ENCODE assay signal across 1 cellular context in the genomic region with DNA sequence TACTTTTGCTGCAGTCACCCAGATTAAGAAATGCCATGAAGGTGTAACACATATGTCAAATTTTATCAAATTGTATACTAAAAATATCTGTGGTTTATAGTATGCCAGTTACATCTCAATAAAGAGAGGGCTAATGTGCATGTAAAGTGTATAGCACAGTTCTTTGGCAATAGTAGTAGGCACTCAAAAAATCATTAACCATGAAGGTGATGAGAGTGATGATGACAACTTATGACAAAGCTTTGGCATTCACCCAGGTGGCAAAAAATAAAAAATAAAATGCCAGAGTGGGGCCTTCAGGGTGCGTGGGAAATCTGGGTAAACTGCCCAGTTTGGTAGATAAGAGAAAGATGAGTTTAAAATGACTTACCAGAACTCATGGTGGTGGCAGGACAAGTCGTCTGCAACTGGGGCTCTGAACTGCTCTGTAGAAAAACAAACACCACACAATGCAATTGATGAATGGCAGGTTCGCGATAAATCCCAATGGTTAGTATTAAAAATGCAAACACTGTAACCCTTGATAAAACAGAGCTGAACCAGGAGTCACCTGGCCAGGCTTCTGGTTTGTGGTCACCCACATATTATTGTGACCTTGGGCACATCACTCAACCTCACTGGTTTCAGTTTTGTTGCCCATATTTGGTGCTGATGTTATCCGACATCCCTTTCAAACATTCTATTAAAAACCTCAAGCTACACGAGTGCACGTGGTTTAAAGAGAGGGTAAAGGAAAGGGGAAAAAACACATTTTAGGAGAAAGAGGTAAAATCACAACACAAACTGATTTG.
TF ChIP-seq lines count a peak whose summit lies in the region.

No MANE protein-coding gene starts in this region.

TF ChIP-seq in H1, 55 proteins besides CTCF, POLR2A, EP300 and RAD21 (continued from another document):
- TF ChIP-seq, protein P1, sequence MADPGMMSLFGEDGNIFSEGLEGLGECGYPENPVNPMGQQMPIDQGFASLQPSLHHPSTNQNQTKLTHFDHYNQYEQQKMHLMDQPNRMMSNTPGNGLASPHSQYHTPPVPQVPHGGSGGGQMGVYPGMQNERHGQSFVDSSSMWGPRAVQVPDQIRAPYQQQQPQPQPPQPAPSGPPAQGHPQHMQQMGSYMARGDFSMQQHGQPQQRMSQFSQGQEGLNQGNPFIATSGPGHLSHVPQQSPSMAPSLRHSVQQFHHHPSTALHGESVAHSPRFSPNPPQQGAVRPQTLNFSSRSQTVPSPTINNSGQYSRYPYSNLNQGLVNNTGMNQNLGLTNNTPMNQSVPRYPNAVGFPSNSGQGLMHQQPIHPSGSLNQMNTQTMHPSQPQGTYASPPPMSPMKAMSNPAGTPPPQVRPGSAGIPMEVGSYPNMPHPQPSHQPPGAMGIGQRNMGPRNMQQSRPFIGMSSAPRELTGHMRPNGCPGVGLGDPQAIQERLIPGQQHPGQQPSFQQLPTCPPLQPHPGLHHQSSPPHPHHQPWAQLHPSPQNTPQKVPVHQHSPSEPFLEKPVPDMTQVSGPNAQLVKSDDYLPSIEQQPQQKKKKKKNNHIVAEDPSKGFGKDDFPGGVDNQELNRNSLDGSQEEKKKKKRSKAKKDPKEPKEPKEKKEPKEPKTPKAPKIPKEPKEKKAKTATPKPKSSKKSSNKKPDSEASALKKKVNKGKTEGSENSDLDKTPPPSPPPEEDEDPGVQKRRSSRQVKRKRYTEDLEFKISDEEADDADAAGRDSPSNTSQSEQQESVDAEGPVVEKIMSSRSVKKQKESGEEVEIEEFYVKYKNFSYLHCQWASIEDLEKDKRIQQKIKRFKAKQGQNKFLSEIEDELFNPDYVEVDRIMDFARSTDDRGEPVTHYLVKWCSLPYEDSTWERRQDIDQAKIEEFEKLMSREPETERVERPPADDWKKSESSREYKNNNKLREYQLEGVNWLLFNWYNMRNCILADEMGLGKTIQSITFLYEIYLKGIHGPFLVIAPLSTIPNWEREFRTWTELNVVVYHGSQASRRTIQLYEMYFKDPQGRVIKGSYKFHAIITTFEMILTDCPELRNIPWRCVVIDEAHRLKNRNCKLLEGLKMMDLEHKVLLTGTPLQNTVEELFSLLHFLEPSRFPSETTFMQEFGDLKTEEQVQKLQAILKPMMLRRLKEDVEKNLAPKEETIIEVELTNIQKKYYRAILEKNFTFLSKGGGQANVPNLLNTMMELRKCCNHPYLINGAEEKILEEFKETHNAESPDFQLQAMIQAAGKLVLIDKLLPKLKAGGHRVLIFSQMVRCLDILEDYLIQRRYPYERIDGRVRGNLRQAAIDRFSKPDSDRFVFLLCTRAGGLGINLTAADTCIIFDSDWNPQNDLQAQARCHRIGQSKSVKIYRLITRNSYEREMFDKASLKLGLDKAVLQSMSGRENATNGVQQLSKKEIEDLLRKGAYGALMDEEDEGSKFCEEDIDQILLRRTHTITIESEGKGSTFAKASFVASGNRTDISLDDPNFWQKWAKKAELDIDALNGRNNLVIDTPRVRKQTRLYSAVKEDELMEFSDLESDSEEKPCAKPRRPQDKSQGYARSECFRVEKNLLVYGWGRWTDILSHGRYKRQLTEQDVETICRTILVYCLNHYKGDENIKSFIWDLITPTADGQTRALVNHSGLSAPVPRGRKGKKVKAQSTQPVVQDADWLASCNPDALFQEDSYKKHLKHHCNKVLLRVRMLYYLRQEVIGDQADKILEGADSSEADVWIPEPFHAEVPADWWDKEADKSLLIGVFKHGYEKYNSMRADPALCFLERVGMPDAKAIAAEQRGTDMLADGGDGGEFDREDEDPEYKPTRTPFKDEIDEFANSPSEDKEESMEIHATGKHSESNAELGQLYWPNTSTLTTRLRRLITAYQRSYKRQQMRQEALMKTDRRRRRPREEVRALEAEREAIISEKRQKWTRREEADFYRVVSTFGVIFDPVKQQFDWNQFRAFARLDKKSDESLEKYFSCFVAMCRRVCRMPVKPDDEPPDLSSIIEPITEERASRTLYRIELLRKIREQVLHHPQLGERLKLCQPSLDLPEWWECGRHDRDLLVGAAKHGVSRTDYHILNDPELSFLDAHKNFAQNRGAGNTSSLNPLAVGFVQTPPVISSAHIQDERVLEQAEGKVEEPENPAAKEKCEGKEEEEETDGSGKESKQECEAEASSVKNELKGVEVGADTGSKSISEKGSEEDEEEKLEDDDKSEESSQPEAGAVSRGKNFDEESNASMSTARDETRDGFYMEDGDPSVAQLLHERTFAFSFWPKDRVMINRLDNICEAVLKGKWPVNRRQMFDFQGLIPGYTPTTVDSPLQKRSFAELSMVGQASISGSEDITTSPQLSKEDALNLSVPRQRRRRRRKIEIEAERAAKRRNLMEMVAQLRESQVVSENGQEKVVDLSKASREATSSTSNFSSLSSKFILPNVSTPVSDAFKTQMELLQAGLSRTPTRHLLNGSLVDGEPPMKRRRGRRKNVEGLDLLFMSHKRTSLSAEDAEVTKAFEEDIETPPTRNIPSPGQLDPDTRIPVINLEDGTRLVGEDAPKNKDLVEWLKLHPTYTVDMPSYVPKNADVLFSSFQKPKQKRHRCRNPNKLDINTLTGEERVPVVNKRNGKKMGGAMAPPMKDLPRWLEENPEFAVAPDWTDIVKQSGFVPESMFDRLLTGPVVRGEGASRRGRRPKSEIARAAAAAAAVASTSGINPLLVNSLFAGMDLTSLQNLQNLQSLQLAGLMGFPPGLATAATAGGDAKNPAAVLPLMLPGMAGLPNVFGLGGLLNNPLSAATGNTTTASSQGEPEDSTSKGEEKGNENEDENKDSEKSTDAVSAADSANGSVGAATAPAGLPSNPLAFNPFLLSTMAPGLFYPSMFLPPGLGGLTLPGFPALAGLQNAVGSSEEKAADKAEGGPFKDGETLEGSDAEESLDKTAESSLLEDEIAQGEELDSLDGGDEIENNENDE (IDR thresholded peaks at IDR 0.05; ENCODE audit: insufficient replicate concordance, low read length), result no peak
- TF ChIP-seq SP1 (IDR thresholded peaks at IDR 0.05; ENCODE audit: low read depth, low read length) (no peak), USF2 (IDR thresholded peaks at IDR 0.05; ENCODE audit: low read length) (no peak), NRF1 (IDR thresholded peaks at IDR 0.05; ENCODE audit: low read depth, low read length) (no peak), SIN3A (conservative IDR thresholded peaks at IDR 0.05 in 1 of 2, IDR thresholded peaks at IDR 0.05 in 1 of 2; ENCODE audit: low read depth in 1 of 2, low read length in 2 of 2) (no peak), TCF12 (IDR thresholded peaks at IDR 0.05; ENCODE audit: low read depth, low read length) (no peak), CHD2 (IDR thresholded peaks at IDR 0.05; ENCODE audit: low read length) (no peak), SUZ12 (IDR thresholded peaks at IDR 0.05; ENCODE audit: low read length) (no peak), SIX5 (IDR thresholded peaks at IDR 0.05; ENCODE audit: low read depth, low read length) (no peak), HDAC2 (IDR thresholded peaks at IDR 0.05; ENCODE audit: borderline replicate concordance in 1 of 2, low read depth in 2 of 2, low read length in 2 of 2) (no peak), FOSL1 (IDR thresholded peaks at IDR 0.05; ENCODE audit: insufficient read depth, low read depth, low read length) (no peak), JUND (IDR thresholded peaks at IDR 0.05; ENCODE audit: low read length) (no peak)
TF ChIP-seq in H1: peak in this region for 0.
